ENCODE assay signal across 15 cellular contexts in genomic region chr2:66447676-66448075, GRCh38. TPM values are rescaled to one million over a fixed set of nuclear protein-coding genes. Genes with fewer than 3 reads are reported as not detected.
DNase-seq lines count a peak whose midpoint lies in the region; ATAC-seq and TF ChIP-seq lines count a peak whose summit lies in the region.
"Had no signal": no experiment of that assay in that cellular context is flagged by ENCODE, and none has a peak within 500 bp of the region (broad histone marks: within the 10 kb centered on the region; RNA-seq: fewer than 3 reads in every experiment).

No MANE protein-coding gene starts in this region.

- peak overlapping the region; percentile 68; the same call in 1 of the 2 replicates for H3K23ac ChIP-seq in IMR-90 (ENCODE audit: low read depth, low read length)

- H3K4me3 ChIP-seq in IMR-90 (ENCODE audit: insufficient read depth, low read depth, low read length) = peak overlapping the region; percentile 31; the same call in 1 of the 2 replicates
- H3K4me3 ChIP-seq in epithelial cell of esophagus (ENCODE audit: low read length) = peak overlapping the region; percentile 68
- H3K4me3 ChIP-seq in muscle layer of colon (ENCODE audit: low read depth in 1 of 2, low read length in 2 of 2) = peak overlapping the region in 1 of 2 donors; percentile 88

- H3K14ac ChIP-seq in IMR-90 (replicated peaks; ENCODE audit: low read depth, low read length) = no peak overlapping the region; the same call in 1 of the 2 replicates

- H2BK15ac ChIP-seq in IMR-90 (ENCODE audit: low read depth, low read length) = no peak overlapping the region

- WGBS in IMR-90 (ENCODE audit: extremely low coverage in 2 of 2, insufficient read length in 1 of 2), 2 experiments = no CpG with 5 or more reads among the region's 2 CpGs

- H3K9ac ChIP-seq in IMR-90 (ENCODE audit: low read depth, low read length) = peak overlapping the region; percentile 100
- peak overlapping the region; percentile 93 for H3K9ac ChIP-seq in muscle layer of colon (ENCODE audit: low read length)
- H3K9ac ChIP-seq: parathyroid adenoma had no signal

- no peak overlapping the region for H4K91ac ChIP-seq in IMR-90 (ENCODE audit: insufficient read depth, low read depth, low read length)

- no peaks in the 10 kb centered on the region for H3K27me3 ChIP-seq in IMR-90 (ENCODE audit: control insufficient read depth, insufficient read depth, low read length)
- H3K27me3 ChIP-seq in muscle layer of colon (ENCODE audit: control insufficient read depth in 1 of 2, insufficient read depth in 2 of 2, low read length in 2 of 2) = no peaks in the 10 kb centered on the region

- intact Hi-C loops in IMR-90 (cut with micrococcal nuclease) = loop anchor here (5.0 kb wide), 1 partner anchor 1205 kb away; no protein-coding TSS in a partner anchor

- no peak for TF ChIP-seq POLR2A in IMR-90 (IDR thresholded peaks at IDR 0.05; ENCODE audit: low read depth, low read length)

- no peaks in the 10 kb centered on the region for H3K9me3 ChIP-seq in IMR-90 (ENCODE audit: control insufficient read depth, insufficient read depth, low read length)
- no peaks in the 10 kb centered on the region for H3K9me3 ChIP-seq in muscle layer of colon (ENCODE audit: low read length)

- H4K5ac ChIP-seq in IMR-90 (ENCODE audit: low read depth, low read length) = peak overlapping the region; percentile 32; the same call in 1 of the 2 replicates

- no peak for ATAC-seq in IMR-90 (ENCODE audit: low read depth)
- ATAC-seq in HG02610 (IDR thresholded peaks at IDR 0.05; ENCODE audit: unreplicated experiment) = no peak
- ATAC-seq in SK-N-SH treated with all-trans-retinoic acid at 6 μM for 48 hours = no peak
- ATAC-seq in GM18517 (IDR thresholded peaks at IDR 0.05; ENCODE audit: unreplicated experiment) = no peak
- ATAC-seq: stimulated activated memory B cell treated with anti-CD40 and anti-IgM and Interleukin-4, amounts not matched to agents 10 μg/mL and 1 μg/mL and 100 μg/mL, for 72 hours; WTC11 had no signal

- no peak overlapping the region for H2BK120ac ChIP-seq in IMR-90 (ENCODE audit: low read depth, low read length)

- DNase-seq in IMR-90 = no peak
- DNase-seq in epithelial cell of esophagus (ENCODE audit: low read depth) = no peak
- no peak for DNase-seq in substantia nigra (lab: John Stamatoyannopoulos, UW)
- no peak for DNase-seq in stimulated activated CD4-positive, alpha-beta T cell treated with anti-CD3 and anti-CD28 coated beads, Interleukin-2, amount 100 ng/mL, for 48 hours
- DNase-seq: activated CD8-positive, alpha-beta memory T cell treated with anti-CD3 and anti-CD28 coated beads for 24 hours; KG1 had no signal

- H3K36me3 ChIP-seq in IMR-90 (ENCODE audit: control insufficient read depth, insufficient read depth, low read length) (peaks cover 38% of the 10 kb centered on the region), muscle layer of colon (ENCODE audit: insufficient read depth, low read length) (peaks cover 18% of the 10 kb centered on the region)

- CTCF ChIA-PET in IMR-90 (lab: Yijun Ruan, JAX) = interaction anchor here (0.6 to 1.0 kb wide), 2 partner anchors 9 to 876 kb away, joined by 3 to 4 read pairs; no protein-coding TSS in a partner anchor

- no peak overlapping the region for H4K8ac ChIP-seq in IMR-90 (ENCODE audit: low read depth in 2 of 2, low read length in 2 of 2)

- no peak overlapping the region for H3K4ac ChIP-seq in IMR-90 (ENCODE audit: low read depth, low read length)

- peak overlapping the region; percentile 100 for H3K4me2 ChIP-seq in IMR-90 (ENCODE audit: low read depth, low read length)

- no peak for TF ChIP-seq RAD21 in IMR-90 (IDR thresholded peaks at IDR 0.05; ENCODE audit: low read length)

- H3K18ac ChIP-seq in IMR-90 (ENCODE audit: low read depth, low read length) = peak overlapping the region; percentile 62

- BruUV-seq in IMR-90 (replicated peaks; lab: Mats Ljungman, UMichigan) = no TSS peak

- dilution Hi-C loops in IMR-90 (cut with HindIII; ENCODE audit: low sequenced_read_pairs, unreplicated experiment) = loop anchor here (25.0 kb wide), 1 partner anchor 765 kb away; no protein-coding TSS in a partner anchor

- POLR2A ChIA-PET in IMR-90 (lab: Charles Lee; ENCODE audit: unreplicated experiment) = interaction anchor here (0.5 kb wide), 1 partner anchor 12 kb away, joined by 6 read pairs; no protein-coding TSS in a partner anchor

- H3K27ac ChIP-seq in IMR-90 (ENCODE audit: insufficient read depth, low read length) = peak overlapping the region; percentile 68; the same call in 1 of the 2 replicates
- peak overlapping the region; percentile 94 for H3K27ac ChIP-seq in muscle layer of colon (ENCODE audit: low read depth, low read length)
- H3K27ac ChIP-seq in substantia nigra (ENCODE audit: low read depth, low read length, poor library complexity, severe bottlenecking) = peak overlapping the region; percentile 84
- H3K27ac ChIP-seq: parathyroid adenoma had no signal

- peak overlapping the region; percentile 98 for H2BK5ac ChIP-seq in IMR-90 (ENCODE audit: low read depth, low read length, poor library complexity, severe bottlenecking)

- H2AFZ ChIP-seq in IMR-90 (replicated peaks; ENCODE audit: low read length, poor library complexity) = no peak overlapping the region
- H2AFZ ChIP-seq: parathyroid adenoma had no signal

- in situ Hi-C loops in IMR-90 (cut with MboI; ENCODE audit: low sequenced_read_pairs) = loop anchor here (25.0 kb wide), 1 partner anchor 1590 kb away; no protein-coding TSS in a partner anchor

- H3K4me1 ChIP-seq in IMR-90 (ENCODE audit: control insufficient read depth, insufficient read depth, low read length) (peaks cover 2% of the 10 kb centered on the region), muscle layer of colon (ENCODE audit: insufficient read depth, low read length) (peaks cover 28% of the 10 kb centered on the region)
- H3K4me1 ChIP-seq: parathyroid adenoma had no signal

- H3K9me1 ChIP-seq in IMR-90 (ENCODE audit: insufficient read depth, low read length) = no peaks in the 10 kb centered on the region

- H2AK5ac ChIP-seq in IMR-90 (ENCODE audit: low read depth, low read length) = no peak overlapping the region

- no peaks in the 10 kb centered on the region for H3K79me1 ChIP-seq in IMR-90 (ENCODE audit: low read depth in 1 of 2, low read length in 2 of 2)

- peaks cover 16% of the 10 kb centered on the region; the same call in 1 of the 2 replicates for H4K20me1 ChIP-seq in IMR-90 (ENCODE audit: insufficient read depth, low read length)

- no peak overlapping the region for H2AK9ac ChIP-seq in IMR-90 (replicated peaks; ENCODE audit: low read depth, low read length, poor library complexity)

- no peak overlapping the region; the same call in 1 of the 2 replicates for H3K56ac ChIP-seq in IMR-90 (ENCODE audit: extremely low read depth, insufficient read depth, low read length)

- no peak overlapping the region for H2BK20ac ChIP-seq in IMR-90 (ENCODE audit: low read depth, low read length)

- TF ChIP-seq CTCF in IMR-90 (conservative IDR thresholded peaks at IDR 0.05; ENCODE audit: low read depth, low read length) (no peak), epithelial cell of esophagus (IDR thresholded peaks at IDR 0.05; ENCODE audit: insufficient read depth, low read depth, low read length, missing control alignments) (no peak)

TF ChIP-seq in IMR-90, 13 proteins besides CTCF, POLR2A, EP300 and RAD21 (continues in another document):
- TF ChIP-seq MAFK (IDR thresholded peaks at IDR 0.05; ENCODE audit: low read depth, low read length) (no peak), ELK1 (IDR thresholded peaks at IDR 0.05; ENCODE audit: borderline replicate concordance, low read depth, low read length) (no peak), FOS (IDR thresholded peaks at IDR 0.05; ENCODE audit: low read depth, low read length) (no peak), CEBPB (IDR thresholded peaks at IDR 0.05; ENCODE audit: low read depth, low read length) (no peak), MXI1 (IDR thresholded peaks at IDR 0.05; ENCODE audit: borderline replicate concordance, low read depth, low read length) (no peak), SMC3 (IDR thresholded peaks at IDR 0.05; ENCODE audit: low read depth, low read length) (no peak), MAZ (IDR thresholded peaks at IDR 0.05; ENCODE audit: borderline replicate concordance, low read depth, low read length) (no peak)

TF ChIP-seq in SK-N-SH treated with all-trans-retinoic acid at 6 μM for 48 hours, 23 proteins besides CTCF, POLR2A, EP300 and RAD21:
- TF ChIP-seq ISL1 (CRISPR knock-in tag; IDR thresholded peaks at IDR 0.05) (no peak), PATZ1 (CRISPR knock-in tag; IDR thresholded peaks at IDR 0.05; ENCODE audit: borderline replicate concordance) (no peak), ZNF565 (CRISPR knock-in tag; conservative IDR thresholded peaks at IDR 0.05; ENCODE audit: low read depth) (no peak), ARNTL (CRISPR knock-in tag; IDR thresholded peaks at IDR 0.05; ENCODE audit: borderline replicate concordance, low read depth) (no peak), RARB (CRISPR knock-in tag; IDR thresholded peaks at IDR 0.05) (no peak), ESRRG (CRISPR knock-in tag; IDR thresholded peaks at IDR 0.05) (no peak), PPARA (CRISPR knock-in tag; IDR thresholded peaks at IDR 0.05; ENCODE audit: borderline replicate concordance) (no peak), ZFP3 (CRISPR knock-in tag; IDR thresholded peaks at IDR 0.05) (no peak)

RNA-seq across cellular contexts. Expression of gene MEIS1, which starts 12.8 kb away (rescaled TPM):
- total RNA-seq in IMR-90 (2012; rRNA removed) = 157 and 209 TPM in 2 replicates
- polyA plus RNA-seq in IMR-90 (2012; rRNA removed) = 51.8 and 54.4 TPM in 2 replicates
- 14.0 and 21.0 TPM in 2 replicates for polyA plus RNA-seq in IMR-90 (2012; cell fraction: cytosol; rRNA removed)
- 81.4 and 209 TPM in 2 replicates for polyA plus RNA-seq in IMR-90 (2012; cell fraction: nucleus; rRNA removed; ENCODE audit: low replicate concordance)
- total RNA-seq: activated T-helper 2 cell treated with anti-CD3 and anti-CD28 coated beads, Interferon-gamma antibody, Interleukin-2, Interleukin-4, amounts not matched to agents 10 μg/mL and 5 μg/mL and 100 μg/mL, durations not matched to agents 14 hours and 24 hours and 36 hours; T-helper 1 cell treated with Interleukin-12 subunit alpha and Interleukin-12 subunit beta and Interleukin-4 antibody, amounts not matched to agents 30 ng/mL and 1 ng/mL, for 36 hours had no signal
